In genomic region chr3:50316657-50317242, GRCh38 we compare ENCODE assay signal across 8 cellular contexts. TPM values are rescaled to one million over a fixed set of nuclear protein-coding genes. Genes with fewer than 3 reads are reported as not detected.
DNase-seq lines count a peak whose midpoint lies in the region; ATAC-seq and TF ChIP-seq lines count a peak whose summit lies in the region.

No MANE protein-coding gene starts in this region.

- H3K27me3 ChIP-seq in BLaER1 (no peaks in the 10 kb centered on the region), lower lobe of right lung (ENCODE audit: low read depth) (no peaks in the 10 kb centered on the region)

- H3K4me1 ChIP-seq in BLaER1 (peaks cover 41% of the 10 kb centered on the region), lower lobe of right lung (peaks cover 75% of the 10 kb centered on the region)

- peaks cover 32% of the 10 kb centered on the region for H3K4me1 Mint-ChIP-seq in type B pancreatic cell (ENCODE audit: unreplicated experiment)

- intact Hi-C loops in lower lobe of right lung (cut with DNase I) = no loop called here

- H3K27ac ChIP-seq in BLaER1 (peak overlapping the region; percentile 44), lower lobe of right lung (peak overlapping the region; percentile 98)

- no peaks in the 10 kb centered on the region for H3K9me3 ChIP-seq in BLaER1
- no peaks in the 10 kb centered on the region for H3K9me3 ChIP-seq in lower lobe of right lung

- no peaks in the 10 kb centered on the region for H3K27me3 Mint-ChIP-seq in type B pancreatic cell

- peaks cover 58% of the 10 kb centered on the region for H3K36me3 ChIP-seq in BLaER1
- H3K36me3 ChIP-seq in lower lobe of right lung = peaks cover 47% of the 10 kb centered on the region

- H3K4me3 Mint-ChIP-seq in type B pancreatic cell = peak overlapping the region; percentile 81

- peaks cover 22% of the 10 kb centered on the region for H3K36me3 Mint-ChIP-seq in type B pancreatic cell

- DNase-seq in NCI-H510A (lab: John Stamatoyannopoulos, UW) (peak; percentile 40), lower lobe of right lung (peak; percentile 93), type B pancreatic cell (ENCODE audit: extremely low spot score, unreplicated experiment) (no peak), HuH-7.5 (ENCODE audit: low spot score) (no peak)
- DNase-seq in activated gamma-delta T cell treated with anti-CD3 and anti-CD28 coated beads, Interleukin-2, amount 50 U/mL, for 16 hours (ENCODE audit: low read depth) = peak; percentile 67

- H3K4me2 ChIP-seq in BLaER1 = no peak overlapping the region

- peak; percentile 82 to 84 for ATAC-seq in lower lobe of right lung
- no peak for ATAC-seq in HG03439 (IDR thresholded peaks at IDR 0.05; ENCODE audit: unreplicated experiment)
- no peak for ATAC-seq in HG03457 (IDR thresholded peaks at IDR 0.05; ENCODE audit: unreplicated experiment)

- H3K9ac ChIP-seq in BLaER1 = no peak overlapping the region

- H3K4me3 ChIP-seq in BLaER1 (no peak overlapping the region), lower lobe of right lung (peak overlapping the region; percentile 91)

- no peak for TF ChIP-seq CTCF in lower lobe of right lung (IDR thresholded peaks at IDR 0.05)
- no peak for TF ChIP-seq CTCF in type B pancreatic cell (conservative IDR thresholded peaks at IDR 0.05)

- H4K20me1 ChIP-seq in BLaER1 = peaks cover 49% of the 10 kb centered on the region

- H3K27ac Mint-ChIP-seq in type B pancreatic cell = peak overlapping the region; percentile 100

- no peaks in the 10 kb centered on the region for H3K9me3 Mint-ChIP-seq in type B pancreatic cell

RNA-seq across cellular contexts. Expression of gene HYAL2, which starts 5.8 kb away (rescaled TPM):
- total RNA-seq in lower lobe of right lung = 155 TPM
- total RNA-seq in type B pancreatic cell (ENCODE audit: low replicate concordance) = 46.6 and 52.5 TPM in 2 replicates

RNA-seq across cellular contexts. Expression of gene TUSC2, which starts 11.3 kb away (rescaled TPM):
- total RNA-seq in lower lobe of right lung = 29.4 TPM
- 24.9 and 39.0 TPM in 2 replicates for total RNA-seq in type B pancreatic cell (ENCODE audit: low replicate concordance)

RNA-seq across cellular contexts. Expression of gene HYAL1, which starts 13.4 kb away (rescaled TPM):
- total RNA-seq in lower lobe of right lung (58.2 TPM), type B pancreatic cell (ENCODE audit: low replicate concordance) (2.3 and 3.7 TPM in 2 replicates)

RNA-seq across cellular contexts. Expression of gene HYAL3, which starts 17.5 kb away (rescaled TPM):
- total RNA-seq in lower lobe of right lung (4.0 TPM), type B pancreatic cell (ENCODE audit: low replicate concordance) (2.9 and 4.0 TPM in 2 replicates)

RNA-seq across cellular contexts. Expression of gene NAA80, which starts 17.5 kb away (rescaled TPM):
- 9.3 TPM for total RNA-seq in lower lobe of right lung
- 12.9 and 13.0 TPM in 2 replicates for total RNA-seq in type B pancreatic cell (ENCODE audit: low replicate concordance)

Comparison
In these comparisons a context has a peak if more than half of its experiments do, and no peak if none do; other contexts are left out.
1. DNase-seq: peak in NCI-H510A (single experiment), activated gamma-delta T cell treated with anti-CD3 and anti-CD28 coated beads, Interleukin-2, amount 50 U/mL, for 16 hours (single experiment) and lower lobe of right lung (single experiment); none in type B pancreatic cell (single experiment) and HuH-7.5 (single experiment).
2. ATAC-seq: peak in lower lobe of right lung (2 of 2); none in HG03439 (single experiment) and HG03457 (single experiment).
3. RNA of gene HYAL1, which starts 13.4 kb away (total RNA-seq): 58.2 TPM in lower lobe of right lung (single experiment); 2.3 to 3.7 TPM in type B pancreatic cell; every median in the first group is over 10 times any median in the second.